Comparison of ENCODE assay signal across 20 cellular contexts in genomic region chr6:166658792-166659150, GRCh38.
"Had no signal": no experiment of that assay in that cellular context is flagged by ENCODE, and none has a peak within 500 bp of the region (broad histone marks: within the 10 kb centered on the region; RNA-seq: fewer than 3 reads in every experiment).

No MANE protein-coding gene starts in this region.

- H3K27ac Mint-ChIP-seq: natural killer cell; stimulated activated naive CD8-positive, alpha-beta T cell treated with anti-CD3 and anti-CD28 coated beads, Interleukin-15, amount 100 ng/mL, for 72 hours had no signal

- H3K9me3 Mint-ChIP-seq: natural killer cell; stimulated activated naive CD8-positive, alpha-beta T cell treated with anti-CD3 and anti-CD28 coated beads, Interleukin-15, amount 100 ng/mL, for 72 hours had no signal

- H3K27me3 ChIP-seq: dorsolateral prefrontal cortex, ovary, sigmoid colon, upper lobe of right lung, uterus had no signal

- H3K36me3 Mint-ChIP-seq: natural killer cell had no signal

- H3K4me1 ChIP-seq: suprapubic skin, uterus had no signal

- H3K36me3 ChIP-seq: lower lobe of right lung, ovary, sigmoid colon, suprapubic skin, transverse colon, upper lobe of right lung, uterus had no signal

- H3K27ac ChIP-seq: dorsolateral prefrontal cortex, lower lobe of right lung, ovary, sigmoid colon, suprapubic skin, transverse colon, upper lobe of right lung, uterus had no signal

- DNase-seq: dorsolateral prefrontal cortex; effector CD4-positive, alpha-beta T cell; head of caudate nucleus; hippocampal formation; left colon; left ventricle myocardium superior; lower lobe of right lung; natural killer cell; occipital lobe; ovary; retina; sigmoid colon; stimulated activated CD4-positive, alpha-beta T cell treated with anti-CD3 and anti-CD28 coated beads, Interleukin-15, amount 100 ng/mL, for 24 hours; stimulated activated CD4-positive, alpha-beta T cell treated with anti-CD3 and anti-CD28 coated beads, Interleukin-2, amount 100 ng/mL, for 48 hours; stimulated activated naive CD4-positive, alpha-beta T cell; stimulated activated naive CD8-positive, alpha-beta T cell treated with anti-CD3 and anti-CD28 coated beads, Interleukin-15, amount 100 ng/mL, for 72 hours; transverse colon; upper lobe of right lung; uterus had no signal

- H3K4me3 ChIP-seq: dorsolateral prefrontal cortex, lower lobe of right lung, ovary, sigmoid colon, suprapubic skin, transverse colon, upper lobe of right lung, uterus had no signal

- H3K9me3 ChIP-seq: lower lobe of right lung, ovary, sigmoid colon, suprapubic skin, transverse colon, upper lobe of right lung, uterus had no signal

- ATAC-seq: left colon; left ventricle myocardium superior; lower lobe of right lung; natural killer cell; stimulated activated naive CD8-positive, alpha-beta T cell treated with anti-CD3 and anti-CD28 coated beads, Interleukin-15, amount 100 ng/mL, for 72 hours; upper lobe of right lung had no signal

- H3K4me3 Mint-ChIP-seq: natural killer cell; stimulated activated naive CD8-positive, alpha-beta T cell treated with anti-CD3 and anti-CD28 coated beads, Interleukin-15, amount 100 ng/mL, for 72 hours had no signal
